Comparison of ENCODE assay signal across 12 cellular contexts in the genomic region with DNA sequence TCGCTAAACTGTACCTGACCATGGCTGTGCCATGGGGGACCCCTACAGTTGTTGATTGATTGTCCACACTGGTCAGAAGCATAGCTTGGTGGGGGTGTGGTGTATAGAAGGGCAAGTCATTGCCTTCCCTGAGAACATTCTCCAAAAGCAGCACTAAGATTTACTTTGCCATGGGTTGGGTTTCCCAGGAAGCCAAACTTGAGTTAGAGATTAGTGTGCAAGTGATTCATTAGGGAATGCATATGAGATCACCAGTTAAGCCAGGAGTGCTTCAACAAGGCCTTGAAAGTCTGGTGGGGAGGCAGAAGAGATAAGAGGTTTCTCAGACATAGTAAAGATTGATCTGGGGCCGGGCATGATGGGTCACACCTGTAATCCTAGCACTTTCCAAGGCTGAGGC. TPM values are rescaled to one million over a fixed set of nuclear protein-coding genes. Genes with fewer than 3 reads are reported as not detected.
DNase-seq lines count a peak whose midpoint lies in the region; ATAC-seq and TF ChIP-seq lines count a peak whose summit lies in the region.
"Had no signal": no experiment of that assay in that cellular context is flagged by ENCODE, and none has a peak within 500 bp of the region (broad histone marks: within the 10 kb centered on the region; RNA-seq: fewer than 3 reads in every experiment).

No MANE protein-coding gene starts in this region.

- BruUV-seq in IMR-90 (replicated peaks; lab: Mats Ljungman, UMichigan) = no TSS peak

- no peaks in the 10 kb centered on the region for H4K20me1 ChIP-seq in IMR-90 (ENCODE audit: insufficient read depth, low read length)

- H3K23ac ChIP-seq in IMR-90 (ENCODE audit: low read depth, low read length) = no peak overlapping the region

- H2BK20ac ChIP-seq in IMR-90 (ENCODE audit: low read depth, low read length) = no peak overlapping the region

- H2BK15ac ChIP-seq in IMR-90 (ENCODE audit: low read depth, low read length) = 0 out of 3 replicates have a peak overlapping the region, but pooled peaks have one; percentile 17

- H3K4ac ChIP-seq in IMR-90 (ENCODE audit: low read depth, low read length) = no peak overlapping the region

- TF ChIP-seq POLR2A in IMR-90 (IDR thresholded peaks at IDR 0.05; ENCODE audit: low read depth, low read length) = no peak

- H3K9me3 ChIP-seq in IMR-90 (ENCODE audit: control insufficient read depth, insufficient read depth, low read length) (peaks cover 2% of the 10 kb centered on the region; the same call in 1 of the 2 replicates), lung (ENCODE audit: control insufficient read depth in 2 of 2, insufficient read depth in 1 of 2, low read length in 1 of 2) (peaks cover 0 to 2% of the 10 kb centered on the region in 2 donors)

- H3K4me2 ChIP-seq in IMR-90 (ENCODE audit: low read depth, low read length) = no peak overlapping the region

- no peaks in the 10 kb centered on the region for H3K9me1 ChIP-seq in IMR-90 (ENCODE audit: insufficient read depth, low read length)

- no peak for TF ChIP-seq RAD21 in IMR-90 (IDR thresholded peaks at IDR 0.05; ENCODE audit: low read length)

- H2BK5ac ChIP-seq in IMR-90 (ENCODE audit: low read depth, low read length, poor library complexity, severe bottlenecking) = peak overlapping the region; percentile 56

- dilution Hi-C loops in IMR-90 (cut with HindIII; ENCODE audit: low sequenced_read_pairs, unreplicated experiment) = no loop called here

- TF ChIP-seq CTCF in IMR-90 (conservative IDR thresholded peaks at IDR 0.05; ENCODE audit: low read depth, low read length) (no peak), choroid plexus epithelial cell (conservative IDR thresholded peaks at IDR 0.05; ENCODE audit: low read depth, low read length) (no peak), lung (IDR thresholded peaks at IDR 0.05; ENCODE audit: control extremely low read depth, extremely low read depth) (no peak)

- H3K79me1 ChIP-seq in IMR-90 (ENCODE audit: low read depth in 1 of 2, low read length in 2 of 2) = no peaks in the 10 kb centered on the region

- H2AK9ac ChIP-seq in IMR-90 (replicated peaks; ENCODE audit: low read depth, low read length, poor library complexity) = no peak overlapping the region

- WGBS in IMR-90 (ENCODE audit: extremely low coverage in 2 of 2, insufficient read length in 1 of 2), 2 experiments = no CpG with 5 or more reads among the region's 2 CpGs
- WGBS in lung, 2 donors = 72 to 91% methylated on average over 2 of the region's 2 CpGs

- no peaks in the 10 kb centered on the region for H3K27me3 ChIP-seq in IMR-90 (ENCODE audit: control insufficient read depth, insufficient read depth, low read length)
- H3K27me3 ChIP-seq in lung (ENCODE audit: control insufficient read depth, insufficient read depth) = no peaks in the 10 kb centered on the region

- H4K91ac ChIP-seq in IMR-90 (ENCODE audit: insufficient read depth, low read depth, low read length) = no peak overlapping the region

- no peak overlapping the region for H3K14ac ChIP-seq in IMR-90 (replicated peaks; ENCODE audit: low read depth, low read length)

- H2BK120ac ChIP-seq in IMR-90 (ENCODE audit: low read depth, low read length) = 0 out of 2 replicates have a peak overlapping the region, but pooled peaks have one; percentile 51

- no peak overlapping the region; the same call in 1 of the 2 replicates for H3K18ac ChIP-seq in IMR-90 (ENCODE audit: low read depth, low read length)

- in situ Hi-C loops in IMR-90 (cut with MboI; ENCODE audit: low sequenced_read_pairs) = no loop called here

- H3K4me3 ChIP-seq in IMR-90 (ENCODE audit: insufficient read depth, low read depth, low read length) (no peak overlapping the region), choroid plexus epithelial cell (ENCODE audit: low read depth, low read length) (no peak overlapping the region), lung (no peak overlapping the region)

- intact Hi-C loops in IMR-90 (cut with micrococcal nuclease) = no loop called here

- ATAC-seq in IMR-90 (ENCODE audit: low read depth) (peak; percentile 92), lung (ENCODE audit: insufficient read depth, low FRiP score) (peak; percentile 28), HG03565 (IDR thresholded peaks at IDR 0.05; ENCODE audit: unreplicated experiment) (no peak)

- H3K36me3 ChIP-seq in IMR-90 (ENCODE audit: control insufficient read depth, insufficient read depth, low read length) (no peaks in the 10 kb centered on the region), lung (ENCODE audit: control insufficient read depth in 2 of 2, insufficient read depth in 2 of 2, low read length in 2 of 2) (no peaks in the 10 kb centered on the region)

- peak overlapping the region; percentile 73; the same call in 1 of the 2 replicates for H2AK5ac ChIP-seq in IMR-90 (ENCODE audit: low read depth, low read length)

- no peak overlapping the region for H3K9ac ChIP-seq in IMR-90 (ENCODE audit: low read depth, low read length)

- peak; percentile 74 for DNase-seq in AG08396 (ENCODE audit: low spot score)
- DNase-seq in IMR-90 = peak; percentile 96
- peak; percentile 72 for DNase-seq in choroid plexus epithelial cell (ENCODE audit: low read depth)
- DNase-seq in lung (ENCODE audit: low spot score) = peak; percentile 30
- no peak for DNase-seq in stimulated activated CD8-positive, alpha-beta memory T cell treated with anti-CD3 and anti-CD28 coated beads, Interleukin-4, amount 100 ng/mL, for 48 hours
- DNase-seq in NCI-H2196 (lab: John Stamatoyannopoulos, UW; ENCODE audit: unreplicated experiment) = no peak
- DNase-seq in cortex of kidney (lab: John Stamatoyannopoulos, UW) = no peak
- DNase-seq: activated CD4-positive, alpha-beta T cell treated with anti-CD3 and anti-CD28 coated beads, Interleukin-2, amount 50 U/mL, for 4 hours; cerebellar nuclear complex; DMS79 treated with DMSO at 0.1 percent for 48 hours; NCI-H2081 treated with DMSO at 0.1 percent for 48 hours had no signal

- H4K5ac ChIP-seq in IMR-90 (ENCODE audit: low read depth, low read length) = 0 out of 2 replicates have a peak overlapping the region, but pooled peaks have one; percentile 32

- POLR2A ChIA-PET in IMR-90 (lab: Charles Lee; ENCODE audit: unreplicated experiment) = no interaction called here

- H3K27ac ChIP-seq in IMR-90 (ENCODE audit: insufficient read depth, low read length) (peak overlapping the region; percentile 42; the same call in 1 of the 2 replicates), lung (ENCODE audit: low read depth in 1 of 2, low read length in 1 of 2) (no peak overlapping the region)

- peak overlapping the region; percentile 40 for H2AFZ ChIP-seq in IMR-90 (replicated peaks; ENCODE audit: low read length, poor library complexity)

- CTCF ChIA-PET in IMR-90 (lab: Yijun Ruan, JAX) = interaction anchor here (0.6 to 0.7 kb wide), 2 partner anchors 43 to 1631 kb away, joined by 3 to 8 read pairs; no protein-coding TSS in a partner anchor

- peak overlapping the region in 1 of 2 experiments; percentile 39; a peak in 1 of 4 replicates for H4K8ac ChIP-seq in IMR-90 (ENCODE audit: low read depth in 2 of 2, low read length in 2 of 2)

- peaks cover 11% of the 10 kb centered on the region for H3K4me1 ChIP-seq in IMR-90 (ENCODE audit: control insufficient read depth, insufficient read depth, low read length)
- H3K4me1 ChIP-seq in lung (ENCODE audit: control insufficient read depth in 2 of 2, insufficient read depth in 2 of 2, low read length in 2 of 2) = no peaks in the 10 kb centered on the region

- H3K56ac ChIP-seq in IMR-90 (ENCODE audit: extremely low read depth, insufficient read depth, low read length) = no peak overlapping the region

TF ChIP-seq in IMR-90, 13 proteins besides CTCF, POLR2A, EP300 and RAD21:
- TF ChIP-seq, protein P1, sequence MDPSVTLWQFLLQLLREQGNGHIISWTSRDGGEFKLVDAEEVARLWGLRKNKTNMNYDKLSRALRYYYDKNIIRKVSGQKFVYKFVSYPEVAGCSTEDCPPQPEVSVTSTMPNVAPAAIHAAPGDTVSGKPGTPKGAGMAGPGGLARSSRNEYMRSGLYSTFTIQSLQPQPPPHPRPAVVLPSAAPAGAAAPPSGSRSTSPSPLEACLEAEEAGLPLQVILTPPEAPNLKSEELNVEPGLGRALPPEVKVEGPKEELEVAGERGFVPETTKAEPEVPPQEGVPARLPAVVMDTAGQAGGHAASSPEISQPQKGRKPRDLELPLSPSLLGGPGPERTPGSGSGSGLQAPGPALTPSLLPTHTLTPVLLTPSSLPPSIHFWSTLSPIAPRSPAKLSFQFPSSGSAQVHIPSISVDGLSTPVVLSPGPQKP (IDR thresholded peaks at IDR 0.05; ENCODE audit: borderline replicate concordance, low read depth, low read length) = no peak
- TF ChIP-seq BHLHE40 (IDR thresholded peaks at IDR 0.05; ENCODE audit: low read depth, low read length) (0 out of 2 replicates have a peak, but pooled peaks have one; percentile 10), CEBPB (IDR thresholded peaks at IDR 0.05; ENCODE audit: low read depth, low read length) (peak; percentile 15; the same call in 1 of the 2 replicates), CHD1 (IDR thresholded peaks at IDR 0.05; ENCODE audit: low read depth, low read length) (no peak), NFE2L2 (IDR thresholded peaks at IDR 0.05; ENCODE audit: low read depth, low read length) (no peak; the same call in 1 of the 2 replicates), FOS (IDR thresholded peaks at IDR 0.05; ENCODE audit: low read depth, low read length) (peak; percentile 68; the same call in 1 of the 2 replicates), RCOR1 (IDR thresholded peaks at IDR 0.05; ENCODE audit: insufficient replicate concordance, low read length) (peak; percentile 53), RFX5 (IDR thresholded peaks at IDR 0.05; ENCODE audit: low read depth, low read length) (no peak), MXI1 (IDR thresholded peaks at IDR 0.05; ENCODE audit: borderline replicate concordance, low read depth, low read length) (no peak), SMC3 (IDR thresholded peaks at IDR 0.05; ENCODE audit: low read depth, low read length) (no peak)
- TF ChIP-seq, protein P2, sequence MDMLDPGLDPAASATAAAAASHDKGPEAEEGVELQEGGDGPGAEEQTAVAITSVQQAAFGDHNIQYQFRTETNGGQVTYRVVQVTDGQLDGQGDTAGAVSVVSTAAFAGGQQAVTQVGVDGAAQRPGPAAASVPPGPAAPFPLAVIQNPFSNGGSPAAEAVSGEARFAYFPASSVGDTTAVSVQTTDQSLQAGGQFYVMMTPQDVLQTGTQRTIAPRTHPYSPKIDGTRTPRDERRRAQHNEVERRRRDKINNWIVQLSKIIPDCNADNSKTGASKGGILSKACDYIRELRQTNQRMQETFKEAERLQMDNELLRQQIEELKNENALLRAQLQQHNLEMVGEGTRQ (IDR thresholded peaks at IDR 0.05; ENCODE audit: low read depth, low read length) = no peak
TF ChIP-seq in IMR-90: peak in this region for 4.

RNA-seq across cellular contexts. Expression of gene TPST1, which starts 21.4 kb away (rescaled TPM):
- 49.7 and 58.6 TPM in 2 replicates for total RNA-seq in IMR-90 (2012; rRNA removed)
- 35.2 and 37.7 TPM in 2 replicates for polyA plus RNA-seq in IMR-90 (2012; rRNA removed)
- 32.9 and 42.3 TPM in 2 replicates for polyA plus RNA-seq in IMR-90 (2012; cell fraction: cytosol; rRNA removed)
- 11.1 and 42.8 TPM in 2 replicates for polyA plus RNA-seq in IMR-90 (2012; cell fraction: nucleus; rRNA removed; ENCODE audit: low replicate concordance)
- total RNA-seq in lung = 10 to 100 TPM; 34.6 to 56.7 TPM
- 10 to 100 TPM in 1 of 2 donors, 1 to 10 TPM in 1; 7.2 to 34.4 TPM for polyA plus RNA-seq in lung

Comparison
In these comparisons a context has a peak if more than half of its experiments do, and no peak if none do; other contexts are left out.
1. DNase-seq: peak in AG08396 (single experiment), IMR-90 (single experiment), choroid plexus epithelial cell (single experiment) and lung (single experiment); none in stimulated activated CD8-positive, alpha-beta memory T cell treated with anti-CD3 and anti-CD28 coated beads, Interleukin-4, amount 100 ng/mL, for 48 hours (single experiment), NCI-H2196 (single experiment) and cortex of kidney (single experiment).